ENCODE assay signal across 22 cellular contexts in the genomic region with DNA sequence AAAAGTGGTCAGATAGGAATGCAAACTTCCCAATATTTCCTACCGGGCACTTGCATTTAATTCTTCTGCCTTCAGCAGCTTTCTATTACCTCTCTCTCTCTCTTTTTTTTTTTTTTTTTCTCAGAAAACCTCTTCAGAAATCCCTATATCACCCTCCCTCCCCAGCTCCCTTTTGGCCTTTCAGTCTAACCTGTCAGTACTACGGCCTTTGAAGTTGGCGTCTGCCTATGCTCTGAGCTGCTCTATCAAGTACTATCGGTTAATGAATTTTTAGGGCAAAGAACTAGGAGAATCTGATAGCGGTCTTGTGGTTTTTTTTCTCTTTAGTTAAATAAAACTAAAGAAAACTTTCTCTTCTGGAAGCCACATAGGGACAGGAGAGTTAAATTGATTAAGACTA.
DNase-seq lines count a peak whose midpoint lies in the region; ATAC-seq, FAIRE-seq and TF ChIP-seq lines count a peak whose summit lies in the region.
"Had no signal": no experiment of that assay in that cellular context is flagged by ENCODE, and none has a peak within 500 bp of the region (broad histone marks: within the 10 kb centered on the region; RNA-seq: fewer than 3 reads in every experiment).

No MANE protein-coding gene starts in this region.

- FAIRE-seq in HepG2 (lab: Jason Lieb, UNC) (no peak), K562 (lab: Jason Lieb, UNC) (no peak), small intestine (lab: Jason Lieb, UNC) (no peak)
- FAIRE-seq: A549, GM12878, HTR-8/SVneo had no signal

- H3K27ac ChIP-seq in HepG2 (ENCODE audit: extremely low read length, insufficient read depth, low read length) (peak overlapping the region; percentile 56), right lobe of liver (no peak overlapping the region), K562 (ENCODE audit: extremely low read depth, low read depth, low read length) (no peak overlapping the region), small intestine (ENCODE audit: low read depth in 1 of 2, low read length in 1 of 2) (no peak overlapping the region), aorta (ENCODE audit: low read depth in 1 of 2, low read length in 2 of 2) (no peak overlapping the region)
- H3K27ac ChIP-seq: 22Rv1, A549, BLaER1, KMS-11 had no signal

- H3K4me1 Mint-ChIP-seq in Calu3 (ENCODE audit: low read depth, unreplicated experiment) = no peaks in the 10 kb centered on the region
- H3K4me1 Mint-ChIP-seq: CD4-positive, alpha-beta memory T cell had no signal

- H3K79me2 ChIP-seq in HepG2 (ENCODE audit: insufficient read depth, low read length) (peaks cover 4% of the 10 kb centered on the region), K562 (ENCODE audit: control insufficient read depth, insufficient read depth, low read length) (no peaks in the 10 kb centered on the region)

- TF ChIP-seq POLR2A in HepG2 (IDR thresholded peaks at IDR 0.05; ENCODE audit: insufficient read depth in 1 of 2, low read depth in 2 of 2, low read length in 2 of 2) = no peak
- no peak for TF ChIP-seq POLR2A in right lobe of liver (IDR thresholded peaks at IDR 0.05)
- no peak for TF ChIP-seq POLR2A in K562 (conservative IDR thresholded peaks at IDR 0.05)

- intact Hi-C loops in HepG2 (cut with micrococcal nuclease; ENCODE audit: unreplicated experiment) = loop anchor here (10.0 kb wide), 1 partner anchor 126 kb away; a partner anchor contains a TSS
- intact Hi-C loops in right lobe of liver (cut with DNase I) = no loop called here
- intact Hi-C loops in K562 (cut with micrococcal nuclease) = no loop called here
- intact Hi-C loops in Calu3 (cut with micrococcal nuclease; ENCODE audit: unreplicated experiment) = no loop called here
- intact Hi-C loops in aorta (cut with DNase I) = no loop called here

- H3K27me3 ChIP-seq in HepG2 (ENCODE audit: control insufficient read depth in 1 of 2, insufficient read depth in 2 of 2, low read length in 2 of 2) (no peaks in the 10 kb centered on the region), right lobe of liver (no peaks in the 10 kb centered on the region), K562 (ENCODE audit: control insufficient read depth in 2 of 2, insufficient read depth in 2 of 2, low read length in 2 of 2) (peaks cover 0 to 4% of the 10 kb centered on the region in 2 experiments; a peak in 1 of 5 replicates), small intestine (ENCODE audit: control insufficient read depth in 2 of 2, insufficient read depth in 2 of 2, low read length in 2 of 2) (no peaks in the 10 kb centered on the region), aorta (ENCODE audit: control insufficient read depth in 1 of 2, insufficient read depth in 2 of 2, low read length in 1 of 2) (no peaks in the 10 kb centered on the region)
- H3K27me3 ChIP-seq: BLaER1 had no signal

- H2AFZ ChIP-seq in HepG2 (ENCODE audit: low read length) = peak overlapping the region; percentile 52
- no peak overlapping the region for H2AFZ ChIP-seq in K562 (ENCODE audit: low read depth, low read length)

- no peaks in the 10 kb centered on the region for H3K9me1 ChIP-seq in K562 (ENCODE audit: control insufficient read depth, insufficient read depth, low read length)

- BruUV-seq in HepG2 (replicated peaks; lab: Mats Ljungman, UMichigan) = no TSS peak
- no TSS peak for BruUV-seq in K562 (replicated peaks; lab: Mats Ljungman, UMichigan)
- BruUV-seq in Calu3 (replicated peaks; lab: Mats Ljungman, UMichigan) = no TSS peak

- peaks cover 58% of the 10 kb centered on the region for H3K4me1 ChIP-seq in HepG2 (ENCODE audit: insufficient read depth, low read length)
- H3K4me1 ChIP-seq in right lobe of liver = no peaks in the 10 kb centered on the region
- H3K4me1 ChIP-seq in K562 (replicated peaks in 1 of 2; ENCODE audit: control insufficient read depth in 2 of 2, insufficient read depth in 2 of 2, low read length in 2 of 2) = no peaks in the 10 kb centered on the region
- peaks cover 0 to 3% of the 10 kb centered on the region in 2 donors for H3K4me1 ChIP-seq in small intestine (ENCODE audit: control insufficient read depth in 2 of 2, insufficient read depth in 1 of 2, low read depth in 1 of 2, low read length in 1 of 2)
- H3K4me1 ChIP-seq in aorta (ENCODE audit: control insufficient read depth in 1 of 2, insufficient read depth in 2 of 2, low read length in 2 of 2) = no peaks in the 10 kb centered on the region
- H3K4me1 ChIP-seq: BLaER1 had no signal

- no peak overlapping the region for H3K27ac Mint-ChIP-seq in Calu3 (ENCODE audit: unreplicated experiment)
- H3K27ac Mint-ChIP-seq: CD14-positive monocyte; CD4-positive, alpha-beta memory T cell; HFFc6; IgD-negative memory B cell had no signal

- H3K4me2 ChIP-seq in HepG2 (ENCODE audit: low read depth, low read length) (peak overlapping the region; percentile 50), K562 (ENCODE audit: insufficient read depth, low read length) (no peak overlapping the region)
- H3K4me2 ChIP-seq: A549, BLaER1, KMS-11 had no signal

- no peak overlapping the region for H3K4me3 Mint-ChIP-seq in Calu3 (ENCODE audit: low read depth, unreplicated experiment)
- H3K4me3 Mint-ChIP-seq: CD14-positive monocyte; CD4-positive, alpha-beta memory T cell; HFFc6; IgD-negative memory B cell had no signal

- TF ChIP-seq RAD21 in HepG2 (CRISPR knock-in tag; IDR thresholded peaks at IDR 0.05) (no peak), K562 (CRISPR knock-in tag; conservative IDR thresholded peaks at IDR 0.05 in 1 of 2, IDR thresholded peaks at IDR 0.05 in 1 of 2) (no peak)

- H3K9me3 ChIP-seq in HepG2 (ENCODE audit: low read length) (no peaks in the 10 kb centered on the region), right lobe of liver (no peaks in the 10 kb centered on the region), K562 (replicated peaks; ENCODE audit: control insufficient read depth, insufficient read depth, low read depth, low read length) (no peaks in the 10 kb centered on the region), small intestine (ENCODE audit: control insufficient read depth, low read depth) (no peaks in the 10 kb centered on the region), aorta (ENCODE audit: control insufficient read depth, low read length) (no peaks in the 10 kb centered on the region)
- H3K9me3 ChIP-seq: A549, BLaER1 had no signal

- CTCF ChIA-PET in HepG2 (lab: Yijun Ruan, JAX; ENCODE audit: low intra/inter-chr PET ratio, low total read pairs) = no interaction called here
- CTCF ChIA-PET in K562 (lab: Yijun Ruan, JAX; ENCODE audit: low intra/inter-chr PET ratio) = no interaction called here
- CTCF ChIA-PET in Calu3 (lab: Charles Lee) = no interaction called here

- POLR2A ChIA-PET in HepG2 (lab: Yijun Ruan, JAX) (interaction anchor here (1.4 to 2.7 kb wide), 2 partner anchors 10 to 60 kb away, joined by 4 to 12 read pairs; no protein-coding TSS in a partner anchor), K562 (lab: Yijun Ruan, JAX) (interaction anchor here (0.8 kb wide), 1 partner anchor 10 kb away, joined by 3 read pairs; no protein-coding TSS in a partner anchor)

- H3K9ac ChIP-seq in HepG2 (ENCODE audit: insufficient read depth, low read depth, low read length) = peak overlapping the region; percentile 34; the same call in 1 of the 2 replicates
- no peak overlapping the region for H3K9ac ChIP-seq in K562 (ENCODE audit: insufficient read depth in 1 of 2, low read depth in 2 of 2, low read length in 2 of 2)
- H3K9ac ChIP-seq: BLaER1, KMS-11 had no signal

- H3K36me3 Mint-ChIP-seq in Calu3 (ENCODE audit: insufficient read depth, unreplicated experiment) = no peaks in the 10 kb centered on the region
- H3K36me3 Mint-ChIP-seq: CD14-positive monocyte; CD4-positive, alpha-beta memory T cell had no signal

- H3K9me3 Mint-ChIP-seq in Calu3 (ENCODE audit: low read depth, unreplicated experiment) = no peaks in the 10 kb centered on the region
- H3K9me3 Mint-ChIP-seq: HFFc6 had no signal

- H4K20me1 ChIP-seq in HepG2 (ENCODE audit: insufficient read depth, low read length) (no peaks in the 10 kb centered on the region), K562 (replicated peaks; ENCODE audit: control insufficient read depth, insufficient read depth, low read length) (no peaks in the 10 kb centered on the region)
- H4K20me1 ChIP-seq: BLaER1 had no signal

- H3K27me3 Mint-ChIP-seq in Calu3 (ENCODE audit: unreplicated experiment) = no peaks in the 10 kb centered on the region

- peak; percentile 64 for DNase-seq in HepG2 (ENCODE audit: low spot score)
- DNase-seq in right lobe of liver = no peak
- no peak for DNase-seq in K562 (ENCODE audit: extremely low read depth in 1 of 4, low spot score in 3 of 4)
- DNase-seq in small intestine = peak; percentile 6
- no peak for DNase-seq in AG20443 (ENCODE audit: low spot score)
- DNase-seq in Calu3 = no peak
- DNase-seq in aorta = no peak
- DNase-seq: CD4-positive, alpha-beta memory T cell; DMS79 treated with DMSO at 0.1 percent for 48 hours; EL; GOT3; H7; HFFc6 had no signal

- H3K4me3 ChIP-seq in HepG2 (replicated peaks in 1 of 3; ENCODE audit: insufficient read depth in 1 of 3, low read depth in 2 of 3, low read length in 3 of 3) = peak overlapping the region in 1 of 3 experiments; percentile 8; a peak in 1 of 6 replicates
- H3K4me3 ChIP-seq in right lobe of liver = no peak overlapping the region
- H3K4me3 ChIP-seq in K562 = no peak overlapping the region
- H3K4me3 ChIP-seq in small intestine (ENCODE audit: low read depth in 1 of 2, low read length in 2 of 2) = no peak overlapping the region
- H3K4me3 ChIP-seq in aorta (ENCODE audit: low read length in 2 of 2) = no peak overlapping the region
- H3K4me3 ChIP-seq: A549, BLaER1, GM12878 had no signal

- in situ Hi-C loops in HepG2 (cut with HindIII; ENCODE audit: extremely low pct_ligation_motif_present, low pct_unique_long_range_greater_than_20kb) (no loop called here), K562 (cut with MboI) (no loop called here)

- TF ChIP-seq CTCF in HepG2 (CRISPR knock-in tag; IDR thresholded peaks at IDR 0.05) (no peak), right lobe of liver (IDR thresholded peaks at IDR 0.05) (no peak), K562 (IDR thresholded peaks at IDR 0.05 in 2 of 3, conservative IDR thresholded peaks at IDR 0.05 in 1 of 3; ENCODE audit: insufficient read depth in 2 of 3, low read depth in 1 of 3, low read length in 3 of 3) (no peak), Calu3 (IDR thresholded peaks at IDR 0.05; ENCODE audit: unreplicated experiment) (no peak)

- TF ChIP-seq EP300 in HepG2 (IDR thresholded peaks at IDR 0.05; ENCODE audit: low read depth in 2 of 2, low read length in 2 of 2) = no peak
- no peak for TF ChIP-seq EP300 in HepG2 (CRISPR knock-in tag; IDR thresholded peaks at IDR 0.05; ENCODE audit: borderline replicate concordance)
- TF ChIP-seq EP300 in K562 (IDR thresholded peaks at IDR 0.05; ENCODE audit: low read length) = no peak

- 34% methylated on average over 5 of the region's 5 CpGs for WGBS in HepG2 (ENCODE audit: low lambda C conversion rate)
- WGBS in right lobe of liver (ENCODE audit: insufficient coverage, low coverage, low lambda C conversion rate, missing lambda C conversion rate) = 77% methylated on average over 5 of the region's 5 CpGs
- WGBS in K562 (ENCODE audit: insufficient coverage, low coverage, missing lambda C conversion rate) = 2% methylated on average over 5 of the region's 5 CpGs
- WGBS in small intestine, 3 donors = 23 to 65% (median 28%) methylated on average over 5 of the region's 5 CpGs
- 84 to 85% methylated on average over 5 of the region's 5 CpGs for WGBS in aorta, 2 donors

- peak; percentile 73 for ATAC-seq in HepG2
- no peak for ATAC-seq in right lobe of liver
- peak; percentile 34; the same call in 1 of the 3 replicates for ATAC-seq in K562
- ATAC-seq in aorta (ENCODE audit: low FRiP score) = no peak
- ATAC-seq: A549, GM12878, HCT116 had no signal

- no peaks in the 10 kb centered on the region; a peak in 1 of 5 replicates for H3K36me3 ChIP-seq in HepG2 (replicated peaks in 1 of 2; ENCODE audit: control insufficient read depth in 1 of 2, insufficient read depth in 2 of 2, low read length in 2 of 2)
- no peaks in the 10 kb centered on the region for H3K36me3 ChIP-seq in right lobe of liver
- no peaks in the 10 kb centered on the region for H3K36me3 ChIP-seq in K562 (ENCODE audit: control insufficient read depth, insufficient read depth, low read length)
- no peaks in the 10 kb centered on the region for H3K36me3 ChIP-seq in small intestine (ENCODE audit: control insufficient read depth in 2 of 2, insufficient read depth in 2 of 2, low read length in 2 of 2)
- H3K36me3 ChIP-seq in aorta (ENCODE audit: control insufficient read depth in 1 of 2, insufficient read depth in 2 of 2, low read length in 1 of 2) = no peaks in the 10 kb centered on the region
- H3K36me3 ChIP-seq: BLaER1 had no signal

Comparison
In these comparisons a context has a peak if more than half of its experiments do, and no peak if none do; other contexts are left out.
1. ATAC-seq: peak in HepG2 (single experiment) and K562 (single experiment); none in right lobe of liver (0 of 4) and aorta (single experiment).
2. DNase-seq: peak in HepG2 (single experiment) and small intestine (single experiment); none in right lobe of liver (0 of 3), K562 (0 of 4), AG20443 (single experiment), Calu3 (single experiment) and aorta (0 of 2).